In the genomic region with DNA sequence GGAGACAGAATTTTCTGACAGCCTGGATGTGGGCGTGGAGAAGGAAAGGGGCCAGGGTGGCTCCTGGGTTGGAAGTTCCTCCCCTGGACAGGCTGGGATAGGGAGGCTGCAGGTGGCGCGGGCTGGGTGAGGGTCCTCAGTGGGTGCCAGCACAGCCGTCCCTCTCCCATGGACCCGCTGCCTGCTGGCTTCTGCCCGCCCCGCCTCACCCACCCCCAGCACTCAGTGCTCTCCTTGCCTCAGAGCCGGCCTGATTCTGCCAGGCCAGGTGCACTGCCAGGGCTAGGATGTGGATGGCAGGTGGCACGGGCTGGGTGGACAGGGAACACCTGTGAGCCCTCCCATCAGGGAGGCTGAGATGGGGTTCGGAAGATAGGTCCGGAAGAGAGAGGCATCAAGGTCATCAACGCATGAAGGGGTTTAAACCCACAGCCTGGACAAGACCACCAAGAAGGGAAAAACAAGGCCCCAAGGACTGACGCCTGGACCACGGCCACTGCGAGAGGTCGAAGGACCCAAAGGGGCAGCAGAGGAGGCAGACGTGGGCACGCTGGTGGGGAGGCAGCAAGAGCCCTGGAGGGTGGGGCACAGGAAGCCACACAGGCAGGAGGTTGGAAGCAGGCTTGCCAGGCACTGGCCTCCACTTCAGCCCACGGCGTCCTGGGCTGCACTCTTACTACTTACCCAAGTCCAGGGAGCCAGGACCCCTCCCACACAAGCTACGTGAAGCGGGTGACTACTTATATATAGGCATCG, we compare ENCODE assay signal across 11 cellular contexts.
"Had no signal": no experiment of that assay in that cellular context is flagged by ENCODE, and none has a peak within 500 bp of the region (broad histone marks: within the 10 kb centered on the region; RNA-seq: fewer than 3 reads in every experiment).

No MANE protein-coding gene starts in this region.

- H3K4me3 Mint-ChIP-seq: mesothelial cell of epicardium; naive thymus-derived CD4-positive, alpha-beta T cell had no signal

- H3K36me3 Mint-ChIP-seq: mesothelial cell of epicardium; naive thymus-derived CD4-positive, alpha-beta T cell had no signal

- H3K27ac Mint-ChIP-seq: mesothelial cell of epicardium had no signal

- H3K9me3 Mint-ChIP-seq: mesothelial cell of epicardium had no signal

- H3K9me3 ChIP-seq: heart left ventricle, left lung, tibial artery had no signal

- ATAC-seq: left lung; naive thymus-derived CD4-positive, alpha-beta T cell had no signal

- H3K36me3 ChIP-seq: heart left ventricle, left lung, tibial artery had no signal

- H3K4me1 ChIP-seq: tibial artery had no signal

- H3K27ac ChIP-seq: heart left ventricle, left lung, tibial artery had no signal

- DNase-seq: activated CD4-positive, alpha-beta T cell treated with anti-CD3 and anti-CD28 coated beads, Interleukin-2, amount 50 U/mL, for 48 hours; activated T-cell treated with anti-CD3 and anti-CD28 coated beads, Interleukin-2, amount 50 U/mL, for 48 hours; effector CD8-positive, alpha-beta T cell; heart left ventricle; left lung; naive thymus-derived CD4-positive, alpha-beta T cell; SIG-M5; stimulated activated CD4-positive, alpha-beta T cell treated with anti-CD3 and anti-CD28 coated beads, Interleukin-15, amount 100 ng/mL, for 24 hours; stimulated activated CD4-positive, alpha-beta T cell treated with anti-CD3 and anti-CD28 coated beads, Interleukin-4, amount 100 ng/mL, for 24 hours; tibial artery had no signal

- H3K4me3 ChIP-seq: heart left ventricle, left lung, tibial artery had no signal
